ENCODE assay signal across 26 cellular contexts in genomic region chr2:36545871-36546416, GRCh38. TPM values are rescaled to one million over a fixed set of nuclear protein-coding genes. Genes with fewer than 3 reads are reported as not detected.
DNase-seq lines count a peak whose midpoint lies in the region; ATAC-seq and TF ChIP-seq lines count a peak whose summit lies in the region.
"Had no signal": no experiment of that assay in that cellular context is flagged by ENCODE, and none has a peak within 500 bp of the region (broad histone marks: within the 10 kb centered on the region; RNA-seq: fewer than 3 reads in every experiment).

No MANE protein-coding gene starts in this region.

- no peak overlapping the region for H3K4me2 ChIP-seq in GM23248 (ENCODE audit: unreplicated experiment)
- H3K4me2 ChIP-seq in PC-3 (ENCODE audit: low read length), result no peak overlapping the region
- H3K4me2 ChIP-seq: BLaER1 had no signal

- peaks cover 50% of the 10 kb centered on the region for H3K36me3 Mint-ChIP-seq in endodermal cell (ENCODE audit: low read depth)

- H3K9me3 Mint-ChIP-seq in endodermal cell, result no peaks in the 10 kb centered on the region
- H3K9me3 Mint-ChIP-seq: activated CD4-positive, alpha-beta memory T cell treated with anti-CD3 and anti-CD28 coated beads for 36 hours; naive thymus-derived CD8-positive, alpha-beta T cell; stimulated activated naive B cell treated with anti-CD40 and anti-IgM and Interleukin-4, amounts not matched to agents 10 μg/mL and 1 μg/mL and 100 μg/mL, for 72 hours; T-helper 2 cell treated with Interferon-gamma antibody and Interleukin-4, amounts not matched to agents 5 μg/mL and 100 μg/mL, for 36 hours; WTC11 had no signal

- POLR2A ChIA-PET in PC-3 (lab: Charles Lee; ENCODE audit: unreplicated experiment), result interaction anchor here (0.6 to 0.9 kb wide), 2 partner anchors 15 to 301 kb away, joined by 3 to 30 read pairs; no protein-coding TSS in a partner anchor

- H3K9ac ChIP-seq in GM23248 (peak overlapping the region; percentile 2; the same call in 1 of the 2 replicates), PC-3 (ENCODE audit: low read length) (no peak overlapping the region), endodermal cell (ENCODE audit: extremely low read depth, low read length, poor library complexity, severe bottlenecking) (no peak overlapping the region)
- H3K9ac ChIP-seq: BLaER1 had no signal

- H3K4me1 ChIP-seq in GM23248 (ENCODE audit: insufficient read depth) (peaks cover 38% of the 10 kb centered on the region), PC-3 (ENCODE audit: insufficient read depth, low read length) (no peaks in the 10 kb centered on the region), endodermal cell (ENCODE audit: control insufficient read depth, insufficient read depth, low read length) (no peaks in the 10 kb centered on the region), left lung (peaks cover 0 to 3% of the 10 kb centered on the region in 2 donors), aorta (ENCODE audit: control insufficient read depth in 1 of 2, insufficient read depth in 2 of 2, low read length in 2 of 2) (no peaks in the 10 kb centered on the region)
- H3K4me1 ChIP-seq: esophagus squamous epithelium, pancreas, Peyer's patch, right lobe of liver had no signal

- H4K20me1 ChIP-seq in GM23248 (ENCODE audit: insufficient read depth), result no peaks in the 10 kb centered on the region
- H4K20me1 ChIP-seq in PC-3 (ENCODE audit: low read length), result no peaks in the 10 kb centered on the region
- H4K20me1 ChIP-seq: BLaER1 had no signal

- H3K27ac ChIP-seq in GM23248, result peak overlapping the region; percentile 86
- H3K27ac ChIP-seq in PC-3 (ENCODE audit: low read length), result no peak overlapping the region
- no peak overlapping the region for H3K27ac ChIP-seq in endodermal cell (ENCODE audit: low read depth, low read length)
- no peak overlapping the region for H3K27ac ChIP-seq in left lung
- no peak overlapping the region for H3K27ac ChIP-seq in aorta (ENCODE audit: low read depth in 1 of 2, low read length in 2 of 2)
- H3K27ac ChIP-seq: adrenal gland, BLaER1, esophagus squamous epithelium, pancreas, Peyer's patch, right lobe of liver had no signal

- in situ Hi-C loops in GM23248 (cut with MboI), result no loop called here

- ATAC-seq in PC-3, result no peak
- no peak for ATAC-seq in left lung
- ATAC-seq in aorta (ENCODE audit: low FRiP score), result no peak
- ATAC-seq: left colon; naive thymus-derived CD8-positive, alpha-beta T cell; pancreas; right lobe of liver; stimulated activated naive B cell treated with anti-CD40 and anti-IgM and Interleukin-4, amounts not matched to agents 10 μg/mL and 1 μg/mL and 100 μg/mL, for 72 hours; WTC11 had no signal

- peak; percentile 60 for TF ChIP-seq CTCF in PC-3 (conservative IDR thresholded peaks at IDR 0.05; ENCODE audit: low read depth, low read length)
- peak; percentile 61 for TF ChIP-seq CTCF in endodermal cell (conservative IDR thresholded peaks at IDR 0.05)
- no peak for TF ChIP-seq CTCF in left lung (IDR thresholded peaks at IDR 0.05)

- H3K36me3 ChIP-seq in GM23248 (ENCODE audit: low read depth) (peaks cover 92% of the 10 kb centered on the region), PC-3 (ENCODE audit: low read depth, low read length) (peaks cover 64% of the 10 kb centered on the region), endodermal cell (ENCODE audit: control insufficient read depth, insufficient read depth, low read length) (peaks cover 95% of the 10 kb centered on the region), left lung (peaks cover 0 to 84% of the 10 kb centered on the region in 2 donors), aorta (ENCODE audit: control insufficient read depth in 1 of 2, insufficient read depth in 2 of 2, low read length in 1 of 2) (peaks cover under 1 to 6% of the 10 kb centered on the region in 2 donors)

- H3K4me3 ChIP-seq in GM23248 (no peak overlapping the region), PC-3 (ENCODE audit: low read length) (no peak overlapping the region), endodermal cell (ENCODE audit: low read length) (no peak overlapping the region), left lung (no peak overlapping the region), aorta (ENCODE audit: low read length in 2 of 2) (no peak overlapping the region)
- H3K4me3 ChIP-seq: adrenal gland, BLaER1, esophagus squamous epithelium, pancreas, Peyer's patch, right lobe of liver had no signal

- no peaks in the 10 kb centered on the region for H3K4me1 Mint-ChIP-seq in endodermal cell
- H3K4me1 Mint-ChIP-seq: WTC11 had no signal

- no peak overlapping the region for H3K4me3 Mint-ChIP-seq in endodermal cell
- H3K4me3 Mint-ChIP-seq: activated CD4-positive, alpha-beta memory T cell treated with anti-CD3 and anti-CD28 coated beads for 36 hours; naive thymus-derived CD8-positive, alpha-beta T cell; stimulated activated naive B cell treated with anti-CD40 and anti-IgM and Interleukin-4, amounts not matched to agents 10 μg/mL and 1 μg/mL and 100 μg/mL, for 72 hours; T-helper 2 cell treated with Interferon-gamma antibody and Interleukin-4, amounts not matched to agents 5 μg/mL and 100 μg/mL, for 36 hours; WTC11 had no signal

- intact Hi-C loops in PC-3 (cut with micrococcal nuclease) (loop anchor here (1.0 kb wide), 1 partner anchor 118 kb away; no protein-coding TSS in a partner anchor), left lung (cut with DNase I) (no loop called here), aorta (cut with DNase I) (no loop called here)

- no peak overlapping the region for H3K27ac Mint-ChIP-seq in endodermal cell
- H3K27ac Mint-ChIP-seq: activated CD4-positive, alpha-beta memory T cell treated with anti-CD3 and anti-CD28 coated beads for 36 hours; naive thymus-derived CD8-positive, alpha-beta T cell; stimulated activated naive B cell treated with anti-CD40 and anti-IgM and Interleukin-4, amounts not matched to agents 10 μg/mL and 1 μg/mL and 100 μg/mL, for 72 hours; T-helper 2 cell treated with Interferon-gamma antibody and Interleukin-4, amounts not matched to agents 5 μg/mL and 100 μg/mL, for 36 hours; WTC11 had no signal

- BruUV-seq in PC-3 (replicated peaks; lab: Mats Ljungman, UMichigan), result no TSS peak

- WGBS in GM23248 (ENCODE audit: low coverage in 1 of 2, low lambda C conversion rate in 2 of 2, missing lambda C conversion rate in 2 of 2), 2 experiments, result 0 to 3% methylated on average over 1 of the region's 1 CpG
- WGBS in endodermal cell (ENCODE audit: insufficient coverage in 1 of 2, insufficient read length in 1 of 2), 2 experiments, result 0% methylated on average over 1 of the region's 1 CpG; no CpG with 5 or more reads in 1 of the 2 experiments
- 2 to 43% methylated on average over 1 of the region's 1 CpG for WGBS in aorta, 2 donors

- H3K27me3 ChIP-seq in GM23248 (replicated peaks; ENCODE audit: insufficient read depth) (no peaks in the 10 kb centered on the region), PC-3 (ENCODE audit: low read length) (no peaks in the 10 kb centered on the region), endodermal cell (ENCODE audit: control insufficient read depth, insufficient read depth, low read length, poor library complexity, severe bottlenecking) (no peaks in the 10 kb centered on the region), left lung (no peaks in the 10 kb centered on the region), aorta (ENCODE audit: control insufficient read depth in 1 of 2, insufficient read depth in 2 of 2, low read length in 1 of 2) (no peaks in the 10 kb centered on the region)
- H3K27me3 ChIP-seq: adrenal gland, BLaER1, esophagus squamous epithelium, pancreas, Peyer's patch, right lobe of liver had no signal

- peak; percentile 47 for DNase-seq in GM23248
- no peak for DNase-seq in PC-3
- no peak for DNase-seq in endodermal cell
- no peak for DNase-seq in left lung
- DNase-seq in NCI-H187 treated with DMSO at 0.1 percent for 48 hours (lab: John Stamatoyannopoulos, UW), result no peak
- no peak for DNase-seq in aorta
- no peak for DNase-seq in T-helper 1 cell
- DNase-seq: activated CD4-positive, alpha-beta memory T cell treated with anti-CD3 and anti-CD28 coated beads for 36 hours; activated gamma-delta T cell; adrenal gland; Caco-2; central memory CD4-positive, alpha-beta T cell; esophagus squamous epithelium; glutamatergic neuron; left colon; naive thymus-derived CD8-positive, alpha-beta T cell; NCI-H1436 treated with DMSO at 0.1 percent for 48 hours; NCI-H2171; NCI-H69; pancreas; Peyer's patch; right lobe of liver; stimulated activated naive B cell treated with anti-CD40 and anti-IgM and Interleukin-4, amounts not matched to agents 10 μg/mL and 1 μg/mL and 100 μg/mL, for 72 hours had no signal

- H3K9me2 ChIP-seq in GM23248 (ENCODE audit: insufficient read depth), result no peaks in the 10 kb centered on the region
- H3K9me2 ChIP-seq in PC-3 (replicated peaks; ENCODE audit: low read length), result no peaks in the 10 kb centered on the region

- no peaks in the 10 kb centered on the region for H3K27me3 Mint-ChIP-seq in endodermal cell (ENCODE audit: insufficient read depth)
- H3K27me3 Mint-ChIP-seq: activated CD4-positive, alpha-beta memory T cell treated with anti-CD3 and anti-CD28 coated beads for 36 hours; naive thymus-derived CD8-positive, alpha-beta T cell; stimulated activated naive B cell treated with anti-CD40 and anti-IgM and Interleukin-4, amounts not matched to agents 10 μg/mL and 1 μg/mL and 100 μg/mL, for 72 hours had no signal

- H2AFZ ChIP-seq in GM23248, result no peak overlapping the region
- no peak overlapping the region for H2AFZ ChIP-seq in PC-3 (ENCODE audit: low read length)

- CTCF ChIA-PET in PC-3 (lab: Charles Lee), result interaction anchor here (0.7 kb wide), 1 partner anchor 43 kb away, joined by 3 read pairs; no protein-coding TSS in a partner anchor

- H3K79me2 ChIP-seq in GM23248 (ENCODE audit: insufficient read depth), result peaks cover 11% of the 10 kb centered on the region; the same call in 1 of the 2 replicates
- H3K79me2 ChIP-seq in PC-3 (ENCODE audit: low read length), result no peaks in the 10 kb centered on the region

- peaks cover 99% of the 10 kb centered on the region for H3F3A ChIP-seq in GM23248 (ENCODE audit: insufficient read depth)
- no peaks in the 10 kb centered on the region for H3F3A ChIP-seq in PC-3 (ENCODE audit: low read length, unreplicated experiment)

- H3K9me3 ChIP-seq in GM23248 (ENCODE audit: low read depth), result no peaks in the 10 kb centered on the region
- no peaks in the 10 kb centered on the region for H3K9me3 ChIP-seq in PC-3 (ENCODE audit: low read length)
- no peaks in the 10 kb centered on the region for H3K9me3 ChIP-seq in endodermal cell (ENCODE audit: control insufficient read depth, low read length)
- no peaks in the 10 kb centered on the region for H3K9me3 ChIP-seq in left lung
- no peaks in the 10 kb centered on the region for H3K9me3 ChIP-seq in aorta (ENCODE audit: control insufficient read depth, low read length)
- H3K9me3 ChIP-seq: adrenal gland, BLaER1, Caco-2, esophagus squamous epithelium, pancreas, Peyer's patch, right lobe of liver had no signal

RNA-seq across cellular contexts. Expression of gene FEZ2, which starts 52.0 kb away (rescaled TPM):
- total RNA-seq in GM23248 (2014; rRNA removed; shearing (Covaris generic)), result 86.2 and 93.2 TPM in 2 replicates
- 48.8 and 50.5 TPM in 2 replicates for polyA plus RNA-seq in GM23248 (2016; fragmentation: Nextera tagmentation; extraction: Ambion mirVana)
- total RNA-seq in PC-3 (2014; rRNA removed), result 52.6 and 62.1 TPM in 2 replicates
- total RNA-seq in endodermal cell, result 10 to 100 TPM; 30.0 to 37.3 TPM
- 46.2 TPM for polyA plus RNA-seq in endodermal cell (2013, experiment 1 of 2)
- 44.9 TPM for polyA plus RNA-seq in endodermal cell (2013, experiment 2 of 2)
- total RNA-seq in left lung, result 10 to 100 TPM; 47.5 to 53.2 TPM
- total RNA-seq in aorta, result 10 to 100 TPM; 59.3 to 59.4 TPM
- 10 to 100 TPM; 36.1 to 57.6 TPM for polyA plus RNA-seq in aorta

Comparison
In these comparisons a context has a peak if more than half of its experiments do, and no peak if none do; other contexts are left out.
1. CTCF ChIP-seq: peak in PC-3 (single experiment) and endodermal cell (single experiment); none in left lung (0 of 2).